In genomic region chr1:103738031-103738430, GRCh38 we compare ENCODE assay signal across 11 cellular contexts. TPM values are rescaled to one million over a fixed set of nuclear protein-coding genes. Genes with fewer than 3 reads are reported as not detected.
"Had no signal": no experiment of that assay in that cellular context is flagged by ENCODE, and none has a peak within 500 bp of the region (broad histone marks: within the 10 kb centered on the region; RNA-seq: fewer than 3 reads in every experiment).

No MANE protein-coding gene starts in this region.

RNA-seq across cellular contexts. Expression of gene AMY1C, which starts 11.7 kb away (rescaled TPM):
- total RNA-seq: NCI-H460, OCI-LY7, PC-9, Peyer's patch, Right ventricle myocardium inferior, Right ventricle myocardium superior, RPMI7951, SJCRH30, SJSA1, SK-MEL-5 had no signal
- polyA plus RNA-seq: SK-N-SH had no signal

RNA-seq across cellular contexts. Expression of gene AMY1B, which starts 42.0 kb away (rescaled TPM):
- total RNA-seq: NCI-H460, OCI-LY7, PC-9, Peyer's patch, Right ventricle myocardium inferior, Right ventricle myocardium superior, RPMI7951, SJCRH30, SJSA1, SK-MEL-5 had no signal
- polyA plus RNA-seq: SK-N-SH had no signal
